Comparison of ENCODE assay signal across 1 cellular context in genomic region chr7:29194594-29195417, GRCh38.
TF ChIP-seq lines count a peak whose summit lies in the region.

Gene CHN2 (plus strand): TSS chr7:29194775.

TF ChIP-seq in HepG2, 621 proteins besides CTCF, POLR2A, EP300 and RAD21 (continued from another document and continues in another):
- TF ChIP-seq ZNF280D (CRISPR knock-in tag; IDR thresholded peaks at IDR 0.05) (no peak), FOXK1 (CRISPR knock-in tag; IDR thresholded peaks at IDR 0.05; ENCODE audit: borderline replicate concordance, low read depth) (0 out of 2 replicates have a peak, but pooled peaks have one; percentile 44), HNRNPK (IDR thresholded peaks at IDR 0.05; ENCODE audit: low read depth, low read length, poor library complexity, severe bottlenecking) (peak; percentile 40), PHF8 (CRISPR knock-in tag; IDR thresholded peaks at IDR 0.05) (peak; percentile 73), NFRKB (IDR thresholded peaks at IDR 0.05) (no peak), ZNF33B (CRISPR knock-in tag; IDR thresholded peaks at IDR 0.05) (0 out of 2 replicates have a peak, but pooled peaks have one; percentile 22), ASH2L (IDR thresholded peaks at IDR 0.05; ENCODE audit: insufficient read length, low read depth, low read length) (peak; percentile 77), ZNF354B (CRISPR knock-in tag; IDR thresholded peaks at IDR 0.05) (no peak), ZNF83 (CRISPR knock-in tag; IDR thresholded peaks at IDR 0.05; ENCODE audit: borderline replicate concordance) (0 out of 2 replicates have a peak, but pooled peaks have one; percentile 41), SP1 (IDR thresholded peaks at IDR 0.05) (no peak), SP1 (CRISPR knock-in tag; IDR thresholded peaks at IDR 0.05) (no peak), E2F2 (CRISPR knock-in tag; IDR thresholded peaks at IDR 0.05; ENCODE audit: borderline replicate concordance) (no peak), ZSCAN22 (CRISPR knock-in tag; IDR thresholded peaks at IDR 0.05) (no peak), KLF12 (CRISPR knock-in tag; IDR thresholded peaks at IDR 0.05; ENCODE audit: borderline replicate concordance) (no peak), SOX5 (CRISPR knock-in tag; IDR thresholded peaks at IDR 0.05; ENCODE audit: borderline replicate concordance) (peak; percentile 39; the same call in 1 of the 2 replicates), GATAD1 (CRISPR knock-in tag; IDR thresholded peaks at IDR 0.05) (peak; percentile 55), NFKB2 (CRISPR knock-in tag; IDR thresholded peaks at IDR 0.05; ENCODE audit: borderline replicate concordance) (peak; percentile 34; the same call in 1 of the 2 replicates), ZNF292 (CRISPR knock-in tag; IDR thresholded peaks at IDR 0.05; ENCODE audit: borderline replicate concordance, low read depth) (peak; percentile 75), KMT2B (CRISPR knock-in tag; IDR thresholded peaks at IDR 0.05) (peak; percentile 14), DR1 (CRISPR knock-in tag; IDR thresholded peaks at IDR 0.05) (peak; percentile 71), ADNP (CRISPR knock-in tag; IDR thresholded peaks at IDR 0.05) (0 out of 2 replicates have a peak, but pooled peaks have one; percentile 37), CEBPG (CRISPR knock-in tag; IDR thresholded peaks at IDR 0.05) (no peak), NR3C1 (CRISPR knock-in tag; IDR thresholded peaks at IDR 0.05) (no peak), NFYB (CRISPR knock-in tag; IDR thresholded peaks at IDR 0.05) (peak; percentile 42), IRF2 (CRISPR knock-in tag; IDR thresholded peaks at IDR 0.05) (0 out of 2 replicates have a peak, but pooled peaks have one; percentile 7), KDM6A (CRISPR knock-in tag; IDR thresholded peaks at IDR 0.05; ENCODE audit: low read depth) (no peak), ZBTB14 (CRISPR knock-in tag; IDR thresholded peaks at IDR 0.05) (peak; percentile 36; the same call in 1 of the 2 replicates), SOX6 (IDR thresholded peaks at IDR 0.05) (no peak), SOX6 (CRISPR knock-in tag; IDR thresholded peaks at IDR 0.05) (peak; percentile 71), ZNF232 (CRISPR knock-in tag; IDR thresholded peaks at IDR 0.05; ENCODE audit: borderline replicate concordance) (peak; percentile 35; the same call in 1 of the 2 replicates), HMGXB4 (CRISPR knock-in tag; IDR thresholded peaks at IDR 0.05; ENCODE audit: borderline replicate concordance in 1 of 2, low read depth in 1 of 2) (peak; percentile 58 to 85; a peak in 3 of 4 replicates), REXO4 (CRISPR knock-in tag; IDR thresholded peaks at IDR 0.05; ENCODE audit: borderline replicate concordance) (no peak), ZNF253 (CRISPR knock-in tag; IDR thresholded peaks at IDR 0.05; ENCODE audit: borderline replicate concordance) (0 out of 2 replicates have a peak, but pooled peaks have one; percentile 34)
- TF ChIP-seq, protein P1, sequence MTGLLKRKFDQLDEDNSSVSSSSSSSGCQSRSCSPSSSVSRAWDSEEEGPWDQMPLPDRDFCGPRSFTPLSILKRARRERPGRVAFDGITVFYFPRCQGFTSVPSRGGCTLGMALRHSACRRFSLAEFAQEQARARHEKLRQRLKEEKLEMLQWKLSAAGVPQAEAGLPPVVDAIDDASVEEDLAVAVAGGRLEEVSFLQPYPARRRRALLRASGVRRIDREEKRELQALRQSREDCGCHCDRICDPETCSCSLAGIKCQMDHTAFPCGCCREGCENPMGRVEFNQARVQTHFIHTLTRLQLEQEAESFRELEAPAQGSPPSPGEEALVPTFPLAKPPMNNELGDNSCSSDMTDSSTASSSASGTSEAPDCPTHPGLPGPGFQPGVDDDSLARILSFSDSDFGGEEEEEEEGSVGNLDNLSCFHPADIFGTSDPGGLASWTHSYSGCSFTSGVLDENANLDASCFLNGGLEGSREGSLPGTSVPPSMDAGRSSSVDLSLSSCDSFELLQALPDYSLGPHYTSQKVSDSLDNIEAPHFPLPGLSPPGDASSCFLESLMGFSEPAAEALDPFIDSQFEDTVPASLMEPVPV (CRISPR knock-in tag; IDR thresholded peaks at IDR 0.05): peak; percentile 22; the same call in 1 of the 2 replicates
- TF ChIP-seq, protein P2, sequence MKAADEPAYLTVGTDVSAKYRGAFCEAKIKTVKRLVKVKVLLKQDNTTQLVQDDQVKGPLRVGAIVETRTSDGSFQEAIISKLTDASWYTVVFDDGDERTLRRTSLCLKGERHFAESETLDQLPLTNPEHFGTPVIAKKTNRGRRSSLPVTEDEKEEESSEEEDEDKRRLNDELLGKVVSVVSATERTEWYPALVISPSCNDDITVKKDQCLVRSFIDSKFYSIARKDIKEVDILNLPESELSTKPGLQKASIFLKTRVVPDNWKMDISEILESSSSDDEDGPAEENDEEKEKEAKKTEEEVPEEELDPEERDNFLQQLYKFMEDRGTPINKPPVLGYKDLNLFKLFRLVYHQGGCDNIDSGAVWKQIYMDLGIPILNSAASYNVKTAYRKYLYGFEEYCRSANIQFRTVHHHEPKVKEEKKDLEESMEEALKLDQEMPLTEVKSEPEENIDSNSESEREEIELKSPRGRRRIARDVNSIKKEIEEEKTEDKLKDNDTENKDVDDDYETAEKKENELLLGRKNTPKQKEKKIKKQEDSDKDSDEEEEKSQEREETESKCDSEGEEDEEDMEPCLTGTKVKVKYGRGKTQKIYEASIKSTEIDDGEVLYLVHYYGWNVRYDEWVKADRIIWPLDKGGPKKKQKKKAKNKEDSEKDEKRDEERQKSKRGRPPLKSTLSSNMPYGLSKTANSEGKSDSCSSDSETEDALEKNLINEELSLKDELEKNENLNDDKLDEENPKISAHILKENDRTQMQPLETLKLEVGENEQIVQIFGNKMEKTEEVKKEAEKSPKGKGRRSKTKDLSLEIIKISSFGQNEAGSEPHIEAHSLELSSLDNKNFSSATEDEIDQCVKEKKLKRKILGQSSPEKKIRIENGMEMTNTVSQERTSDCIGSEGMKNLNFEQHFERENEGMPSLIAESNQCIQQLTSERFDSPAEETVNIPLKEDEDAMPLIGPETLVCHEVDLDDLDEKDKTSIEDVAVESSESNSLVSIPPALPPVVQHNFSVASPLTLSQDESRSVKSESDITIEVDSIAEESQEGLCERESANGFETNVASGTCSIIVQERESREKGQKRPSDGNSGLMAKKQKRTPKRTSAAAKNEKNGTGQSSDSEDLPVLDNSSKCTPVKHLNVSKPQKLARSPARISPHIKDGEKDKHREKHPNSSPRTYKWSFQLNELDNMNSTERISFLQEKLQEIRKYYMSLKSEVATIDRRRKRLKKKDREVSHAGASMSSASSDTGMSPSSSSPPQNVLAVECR (CRISPR knock-in tag; IDR thresholded peaks at IDR 0.05; ENCODE audit: borderline replicate concordance): peak; percentile 71; the same call in 1 of the 2 replicates
- TF ChIP-seq, protein P3, sequence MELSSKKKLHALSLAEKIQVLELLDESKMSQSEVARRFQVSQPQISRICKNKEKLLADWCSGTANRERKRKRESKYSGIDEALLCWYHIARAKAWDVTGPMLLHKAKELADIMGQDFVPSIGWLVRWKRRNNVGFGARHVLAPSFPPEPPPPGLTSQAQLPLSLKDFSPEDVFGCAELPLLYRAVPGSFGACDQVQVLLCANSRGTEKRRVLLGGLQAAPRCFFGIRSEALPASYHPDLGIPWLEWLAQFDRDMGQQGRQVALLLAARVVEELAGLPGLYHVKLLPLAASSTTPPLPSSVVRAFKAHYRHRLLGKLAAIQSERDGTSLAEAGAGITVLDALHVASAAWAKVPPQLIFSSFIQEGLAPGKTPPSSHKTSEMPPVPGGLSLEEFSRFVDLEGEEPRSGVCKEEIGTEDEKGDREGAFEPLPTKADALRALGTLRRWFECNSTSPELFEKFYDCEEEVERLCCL (CRISPR knock-in tag; IDR thresholded peaks at IDR 0.05; ENCODE audit: borderline replicate concordance): no peak
- TF ChIP-seq, protein P4, sequence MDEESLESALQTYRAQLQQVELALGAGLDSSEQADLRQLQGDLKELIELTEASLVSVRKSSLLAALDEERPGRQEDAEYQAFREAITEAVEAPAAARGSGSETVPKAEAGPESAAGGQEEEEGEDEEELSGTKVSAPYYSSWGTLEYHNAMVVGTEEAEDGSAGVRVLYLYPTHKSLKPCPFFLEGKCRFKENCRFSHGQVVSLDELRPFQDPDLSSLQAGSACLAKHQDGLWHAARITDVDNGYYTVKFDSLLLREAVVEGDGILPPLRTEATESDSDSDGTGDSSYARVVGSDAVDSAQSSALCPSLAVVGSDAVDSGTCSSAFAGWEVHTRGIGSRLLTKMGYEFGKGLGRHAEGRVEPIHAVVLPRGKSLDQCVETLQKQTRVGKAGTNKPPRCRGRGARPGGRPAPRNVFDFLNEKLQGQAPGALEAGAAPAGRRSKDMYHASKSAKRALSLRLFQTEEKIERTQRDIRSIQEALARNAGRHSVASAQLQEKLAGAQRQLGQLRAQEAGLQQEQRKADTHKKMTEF (CRISPR knock-in tag; IDR thresholded peaks at IDR 0.05): peak; percentile 57; the same call in 1 of the 2 replicates
- TF ChIP-seq, protein P5, sequence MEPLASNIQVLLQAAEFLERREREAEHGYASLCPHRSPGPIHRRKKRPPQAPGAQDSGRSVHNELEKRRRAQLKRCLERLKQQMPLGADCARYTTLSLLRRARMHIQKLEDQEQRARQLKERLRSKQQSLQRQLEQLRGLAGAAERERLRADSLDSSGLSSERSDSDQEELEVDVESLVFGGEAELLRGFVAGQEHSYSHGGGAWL (CRISPR knock-in tag; IDR thresholded peaks at IDR 0.05): no peak
- TF ChIP-seq, protein P6, sequence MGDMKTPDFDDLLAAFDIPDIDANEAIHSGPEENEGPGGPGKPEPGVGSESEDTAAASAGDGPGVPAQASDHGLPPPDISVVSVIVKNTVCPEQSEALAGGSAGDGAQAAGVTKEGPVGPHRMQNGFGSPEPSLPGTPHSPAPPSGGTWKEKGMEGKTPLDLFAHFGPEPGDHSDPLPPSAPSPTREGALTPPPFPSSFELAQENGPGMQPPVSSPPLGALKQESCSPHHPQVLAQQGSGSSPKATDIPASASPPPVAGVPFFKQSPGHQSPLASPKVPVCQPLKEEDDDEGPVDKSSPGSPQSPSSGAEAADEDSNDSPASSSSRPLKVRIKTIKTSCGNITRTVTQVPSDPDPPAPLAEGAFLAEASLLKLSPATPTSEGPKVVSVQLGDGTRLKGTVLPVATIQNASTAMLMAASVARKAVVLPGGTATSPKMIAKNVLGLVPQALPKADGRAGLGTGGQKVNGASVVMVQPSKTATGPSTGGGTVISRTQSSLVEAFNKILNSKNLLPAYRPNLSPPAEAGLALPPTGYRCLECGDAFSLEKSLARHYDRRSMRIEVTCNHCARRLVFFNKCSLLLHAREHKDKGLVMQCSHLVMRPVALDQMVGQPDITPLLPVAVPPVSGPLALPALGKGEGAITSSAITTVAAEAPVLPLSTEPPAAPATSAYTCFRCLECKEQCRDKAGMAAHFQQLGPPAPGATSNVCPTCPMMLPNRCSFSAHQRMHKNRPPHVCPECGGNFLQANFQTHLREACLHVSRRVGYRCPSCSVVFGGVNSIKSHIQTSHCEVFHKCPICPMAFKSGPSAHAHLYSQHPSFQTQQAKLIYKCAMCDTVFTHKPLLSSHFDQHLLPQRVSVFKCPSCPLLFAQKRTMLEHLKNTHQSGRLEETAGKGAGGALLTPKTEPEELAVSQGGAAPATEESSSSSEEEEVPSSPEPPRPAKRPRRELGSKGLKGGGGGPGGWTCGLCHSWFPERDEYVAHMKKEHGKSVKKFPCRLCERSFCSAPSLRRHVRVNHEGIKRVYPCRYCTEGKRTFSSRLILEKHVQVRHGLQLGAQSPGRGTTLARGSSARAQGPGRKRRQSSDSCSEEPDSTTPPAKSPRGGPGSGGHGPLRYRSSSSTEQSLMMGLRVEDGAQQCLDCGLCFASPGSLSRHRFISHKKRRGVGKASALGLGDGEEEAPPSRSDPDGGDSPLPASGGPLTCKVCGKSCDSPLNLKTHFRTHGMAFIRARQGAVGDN (CRISPR knock-in tag; IDR thresholded peaks at IDR 0.05): peak; percentile 87
